ENCODE assay signal across 11 cellular contexts in the genomic region with DNA sequence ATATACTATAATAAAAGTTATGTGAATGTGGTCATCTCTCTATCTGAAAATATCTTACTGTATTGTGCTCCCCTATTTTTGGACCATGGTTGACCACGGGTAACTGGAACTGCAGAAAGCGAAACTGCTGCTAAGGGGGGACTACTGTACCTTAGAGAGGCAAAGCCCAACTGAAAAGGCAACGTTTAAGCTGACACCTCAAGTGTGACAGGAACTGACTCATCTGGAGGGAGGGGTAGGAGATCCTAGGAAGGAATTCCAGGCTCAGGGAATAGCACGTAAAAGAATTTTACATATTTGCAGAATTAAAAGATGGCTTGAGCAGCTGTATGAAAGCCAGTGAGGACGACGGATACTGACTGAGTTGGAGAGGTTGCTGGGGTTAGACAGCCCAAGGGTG. TPM values are rescaled to one million over a fixed set of nuclear protein-coding genes. Genes with fewer than 3 reads are reported as not detected.
DNase-seq lines count a peak whose midpoint lies in the region; ATAC-seq and TF ChIP-seq lines count a peak whose summit lies in the region.
"Had no signal": no experiment of that assay in that cellular context is flagged by ENCODE, and none has a peak within 500 bp of the region (broad histone marks: within the 10 kb centered on the region; RNA-seq: fewer than 3 reads in every experiment).

No MANE protein-coding gene starts in this region.

- no CpG with 5 or more reads among the region's 6 CpGs for WGBS in neuronal stem cell (ENCODE audit: extremely low coverage in 2 of 2, insufficient read length in 2 of 2, insufficient replicate concordance in 1 of 2), 2 donors

- no peak overlapping the region for H3K14ac ChIP-seq in neuronal stem cell (ENCODE audit: low read length)

- peak overlapping the region; percentile 2 for H2BK5ac ChIP-seq in neuronal stem cell (ENCODE audit: low read length)

- no peak overlapping the region for H3K18ac ChIP-seq in neuronal stem cell (ENCODE audit: low read length)

- H2AK5ac ChIP-seq in neuronal stem cell (ENCODE audit: low read depth, low read length), result no peak overlapping the region

- H3K9ac ChIP-seq in neuronal stem cell (ENCODE audit: low read depth, low read length, poor library complexity), result no peak overlapping the region

- H4K8ac ChIP-seq in neuronal stem cell (ENCODE audit: low read depth, low read length), result no peak overlapping the region

- peak; percentile 57 for ATAC-seq in GM18861 (IDR thresholded peaks at IDR 0.05; ENCODE audit: unreplicated experiment)
- peak; percentile 51 for ATAC-seq in HG02973 (IDR thresholded peaks at IDR 0.05; ENCODE audit: unreplicated experiment)

- peaks cover 0 to 9% of the 10 kb centered on the region in 2 donors for H3K4me1 ChIP-seq in neuronal stem cell (ENCODE audit: control insufficient read depth in 2 of 2, insufficient read depth in 1 of 2, low read depth in 1 of 2, low read length in 2 of 2)

- H3K27ac ChIP-seq in neuronal stem cell (replicated peaks; ENCODE audit: low read length), result no peak overlapping the region

- no peak overlapping the region for H2BK120ac ChIP-seq in neuronal stem cell (ENCODE audit: low read depth, low read length)

- H2AFZ ChIP-seq in neuronal stem cell (ENCODE audit: low read length), result no peak overlapping the region

- no peak overlapping the region for H3K4ac ChIP-seq in neuronal stem cell (ENCODE audit: low read length)

- no peak overlapping the region for H3K4me2 ChIP-seq in neuronal stem cell (ENCODE audit: insufficient read depth, low read length, poor library complexity, severe bottlenecking)

- DNase-seq in neuronal stem cell (ENCODE audit: low spot score) (no peak), retina (no peak), COLO668 (lab: John Stamatoyannopoulos, UW; ENCODE audit: unreplicated experiment) (no peak), COR-L47 (lab: John Stamatoyannopoulos, UW) (no peak), NCI-H526 treated with DMSO at 0.1 percent for 48 hours (lab: John Stamatoyannopoulos, UW) (no peak)
- DNase-seq: activated T-cell treated with anti-CD3 and anti-CD28 coated beads for 4 hours, naive B cell, SHP77 had no signal

- peaks cover 0 to 37% of the 10 kb centered on the region in 2 donors for H3K36me3 ChIP-seq in neuronal stem cell (replicated peaks in 1 of 2; ENCODE audit: control insufficient read depth in 2 of 2, insufficient read depth in 2 of 2, low read length in 2 of 2)

- H3K4me3 ChIP-seq in WI38 (ENCODE audit: low read depth, low read length), result peak overlapping the region; percentile 1; the same call in 1 of the 2 replicates
- no peak overlapping the region for H3K4me3 ChIP-seq in neuronal stem cell (ENCODE audit: low read length in 2 of 2)

- H2BK15ac ChIP-seq in neuronal stem cell (ENCODE audit: low read length), result no peak overlapping the region

- H3K23ac ChIP-seq in neuronal stem cell (ENCODE audit: low read depth, low read length, poor library complexity), result no peak overlapping the region

- no peaks in the 10 kb centered on the region for H3K27me3 ChIP-seq in neuronal stem cell (ENCODE audit: control insufficient read depth in 3 of 3, insufficient read depth in 3 of 3, low read depth in 1 of 3, low read length in 3 of 3)

- H4K91ac ChIP-seq in neuronal stem cell (ENCODE audit: low read depth, low read length, poor library complexity), result no peak overlapping the region

- H3K9me3 ChIP-seq in neuronal stem cell (replicated peaks in 1 of 2; ENCODE audit: control insufficient read depth in 2 of 2, insufficient read depth in 1 of 2, low read depth in 1 of 2, low read length in 2 of 2), result no peaks in the 10 kb centered on the region

- H3K79me1 ChIP-seq in neuronal stem cell (ENCODE audit: low read depth, low read length), result no peaks in the 10 kb centered on the region

- H2BK12ac ChIP-seq in neuronal stem cell (ENCODE audit: low read length), result no peak overlapping the region

- no peak for TF ChIP-seq CTCF in WI38 (IDR thresholded peaks at IDR 0.05; ENCODE audit: low read depth, low read length)

RNA-seq across cellular contexts. Expression of gene ELOVL2, which starts 34.8 kb away (rescaled TPM):
- 14.1 TPM for polyA plus RNA-seq in neuronal stem cell (2013, experiment 1 of 2)
- 14.4 TPM for polyA plus RNA-seq in neuronal stem cell (2013, experiment 2 of 2)
